Comparison of ENCODE assay signal across 8 cellular contexts in the genomic region with DNA sequence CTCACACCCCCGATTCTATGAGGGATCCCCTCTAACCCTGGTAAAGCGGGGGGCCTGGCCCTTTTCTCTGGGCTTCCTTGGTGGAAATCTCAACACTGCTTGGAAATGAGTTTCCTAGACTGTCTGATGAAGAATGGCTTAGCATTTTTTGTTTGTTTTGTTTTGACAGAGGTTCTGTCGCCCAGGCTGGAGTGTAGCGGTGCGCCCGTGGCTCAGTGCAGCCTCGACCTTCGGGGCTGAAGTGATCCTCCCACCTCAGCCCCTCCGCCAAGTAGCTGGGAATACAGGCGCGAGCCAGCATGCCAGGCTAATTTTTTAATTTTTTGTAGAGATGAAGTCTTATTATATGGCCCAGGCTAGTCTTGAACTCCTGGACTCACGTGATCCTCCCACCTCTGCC. TPM values are rescaled to one million over a fixed set of nuclear protein-coding genes. Genes with fewer than 3 reads are reported as not detected.
A peak's percentile ranks its signal among the peaks of the same experiment; 100 is the strongest.
DNase-seq lines count a peak whose midpoint lies in the region; ATAC-seq and TF ChIP-seq lines count a peak whose summit lies in the region.

No MANE protein-coding gene starts in this region.

- no peak overlapping the region for H3K27ac ChIP-seq in HCT116 (ENCODE audit: low read depth, low read length)
- H3K27ac ChIP-seq in smooth muscle cell (ENCODE audit: low read depth), result no peak overlapping the region

- TF ChIP-seq CTCF in HCT116 (IDR thresholded peaks at IDR 0.05 in 2 of 3, conservative IDR thresholded peaks at IDR 0.05 in 1 of 3; ENCODE audit: borderline replicate concordance in 1 of 3, insufficient read depth in 1 of 3, low read depth in 2 of 3, low read length in 2 of 3), result no peak
- no peak for TF ChIP-seq CTCF in smooth muscle cell (IDR thresholded peaks at IDR 0.05; ENCODE audit: borderline replicate concordance, insufficient read depth, poor library complexity, severe bottlenecking)

- no peak for DNase-seq in HCT116 (ENCODE audit: low read depth, low spot score)
- no peak for DNase-seq in activated CD8-positive, alpha-beta T cell treated with anti-CD3 and anti-CD28 coated beads, Interleukin-2, amount 10 ng/mL, durations not matched to agents 7 days and 5 days
- DNase-seq in smooth muscle cell (lab: John Stamatoyannopoulos, UW; ENCODE audit: unreplicated experiment), result no peak
- DNase-seq in OCI-M1 (lab: John Stamatoyannopoulos, UW), result no peak
- DNase-seq in cerebellar cortex (ENCODE audit: low spot score), result no peak
- DNase-seq in stimulated activated CD4-positive, alpha-beta T cell treated with anti-CD3 and anti-CD28 coated beads, Interleukin-2, amount 100 ng/mL, for 48 hours, result no peak

- no peaks in the 10 kb centered on the region for H3K79me2 ChIP-seq in HCT116 (ENCODE audit: insufficient read depth, low read length)
- no peaks in the 10 kb centered on the region for H3K79me2 ChIP-seq in smooth muscle cell (ENCODE audit: low read depth)

- CTCF ChIA-PET in HCT116 (lab: Charles Lee), result no interaction called here
- CTCF ChIA-PET in activated CD8-positive, alpha-beta T cell treated with anti-CD3 and anti-CD28 coated beads, Interleukin-2, amount 10 ng/mL, durations not matched to agents 7 days and 5 days (lab: Charles Lee), result interaction anchor here (1.3 kb wide), 1 partner anchor 160 kb away, joined by 3 read pairs; no protein-coding TSS in a partner anchor

- H3K4me1 Mint-ChIP-seq in activated CD8-positive, alpha-beta T cell treated with anti-CD3 and anti-CD28 coated beads, Interleukin-2, amount 10 ng/mL, durations not matched to agents 7 days and 5 days (ENCODE audit: low read depth), result peaks cover 63% of the 10 kb centered on the region

- H3K27me3 Mint-ChIP-seq in activated CD8-positive, alpha-beta T cell treated with anti-CD3 and anti-CD28 coated beads, Interleukin-2, amount 10 ng/mL, durations not matched to agents 7 days and 5 days (ENCODE audit: low read depth), result peaks cover 18% of the 10 kb centered on the region

- POLR2A ChIA-PET in HCT116 (lab: Charles Lee), result no interaction called here
- POLR2A ChIA-PET in activated CD8-positive, alpha-beta T cell treated with anti-CD3 and anti-CD28 coated beads, Interleukin-2, amount 10 ng/mL, durations not matched to agents 7 days and 5 days (lab: Charles Lee), result no interaction called here

- peak overlapping the region; percentile 58 for H3K9ac ChIP-seq in HCT116 (ENCODE audit: low read length)
- H3K9ac ChIP-seq in smooth muscle cell (ENCODE audit: low read depth), result no peak overlapping the region

- H4K20me1 ChIP-seq in HCT116 (ENCODE audit: insufficient read depth) (no peaks in the 10 kb centered on the region), smooth muscle cell (ENCODE audit: low read depth) (no peaks in the 10 kb centered on the region)

- TSS peak; percentile 95 for BruUV-seq in HCT116 (replicated peaks; lab: Mats Ljungman, UMichigan)

- H3K36me3 ChIP-seq in HCT116 (ENCODE audit: control insufficient read depth in 1 of 2, insufficient read depth in 2 of 2, low read length in 2 of 2) (no peaks in the 10 kb centered on the region), smooth muscle cell (ENCODE audit: low read depth) (no peaks in the 10 kb centered on the region)

- H3K9me3 ChIP-seq in HCT116 (ENCODE audit: control insufficient read depth in 1 of 2, insufficient read depth in 1 of 2, low read depth in 1 of 2, low read length in 2 of 2) (no peaks in the 10 kb centered on the region), smooth muscle cell (replicated peaks; ENCODE audit: low read depth) (no peaks in the 10 kb centered on the region)

- TF ChIP-seq RAD21 in HCT116 (IDR thresholded peaks at IDR 0.05; ENCODE audit: low read depth), result no peak

- WGBS in smooth muscle cell (ENCODE audit: low lambda C conversion rate), result 90% methylated on average over 12 of the region's 12 CpGs

- no peaks in the 10 kb centered on the region for H3K9me2 ChIP-seq in HCT116 (ENCODE audit: insufficient read depth)

- peak overlapping the region; percentile 86 for H3K4me2 ChIP-seq in HCT116 (ENCODE audit: low read length)
- peak overlapping the region; percentile 85 for H3K4me2 ChIP-seq in smooth muscle cell

- intact Hi-C loops in HCT116 (cut with micrococcal nuclease), result no loop called here

- ATAC-seq in HCT116 (no peak), GM18909 (IDR thresholded peaks at IDR 0.05; ENCODE audit: poor library complexity, unreplicated experiment) (no peak)
- no peak for ATAC-seq in activated CD8-positive, alpha-beta T cell treated with anti-CD3 and anti-CD28 coated beads, Interleukin-2, amount 10 ng/mL, durations not matched to agents 7 days and 5 days

- RAD21 ChIA-PET in HCT116 (lab: Charles Lee; ENCODE audit: low non-redundant PET in 1 of 2, low total read pairs in 2 of 2, uncharacterized antibody in 2 of 2, unreplicated experiment in 2 of 2), result no interaction called here

- no peaks in the 10 kb centered on the region for H3F3A ChIP-seq in smooth muscle cell (ENCODE audit: low read depth)

- peaks cover 55% of the 10 kb centered on the region for H3K36me3 Mint-ChIP-seq in activated CD8-positive, alpha-beta T cell treated with anti-CD3 and anti-CD28 coated beads, Interleukin-2, amount 10 ng/mL, durations not matched to agents 7 days and 5 days (ENCODE audit: low read depth)

- H3K4me3 Mint-ChIP-seq in activated CD8-positive, alpha-beta T cell treated with anti-CD3 and anti-CD28 coated beads, Interleukin-2, amount 10 ng/mL, durations not matched to agents 7 days and 5 days, result peak overlapping the region; percentile 88

- H3K9me3 Mint-ChIP-seq in activated CD8-positive, alpha-beta T cell treated with anti-CD3 and anti-CD28 coated beads, Interleukin-2, amount 10 ng/mL, durations not matched to agents 7 days and 5 days (ENCODE audit: insufficient read depth), result peaks cover 3% of the 10 kb centered on the region

- H3K4me1 ChIP-seq in HCT116 (ENCODE audit: control insufficient read depth in 1 of 2, insufficient read depth in 2 of 2, low read length in 2 of 2), result peaks cover 5 to 15% of the 10 kb centered on the region in 2 experiments; a peak in 3 of 4 replicates
- H3K4me1 ChIP-seq in smooth muscle cell (ENCODE audit: low read depth), result no peaks in the 10 kb centered on the region

- H3K4me3 ChIP-seq in HCT116 (replicated peaks in 1 of 2; ENCODE audit: low read depth in 1 of 2, low read length in 2 of 2), result peak overlapping the region; percentile 49 to 66
- peak overlapping the region; percentile 47 for H3K4me3 ChIP-seq in iPS-11a (ENCODE audit: low read depth, low read length)
- peak overlapping the region; percentile 68 for H3K4me3 ChIP-seq in smooth muscle cell

- no peak overlapping the region for H3K27ac Mint-ChIP-seq in activated CD8-positive, alpha-beta T cell treated with anti-CD3 and anti-CD28 coated beads, Interleukin-2, amount 10 ng/mL, durations not matched to agents 7 days and 5 days

- no peak for TF ChIP-seq POLR2A in HCT116 (IDR thresholded peaks at IDR 0.05; ENCODE audit: borderline replicate concordance, extremely low read depth, insufficient read depth, insufficient read length)

- peaks cover 16% of the 10 kb centered on the region; the same call in 1 of the 2 replicates for H3K27me3 ChIP-seq in HCT116 (ENCODE audit: insufficient read depth, low read length)
- H3K27me3 ChIP-seq in smooth muscle cell (ENCODE audit: low read depth), result peaks cover 61% of the 10 kb centered on the region

- peak overlapping the region; percentile 27 for H2AFZ ChIP-seq in HCT116 (ENCODE audit: low read depth, low read length, poor library complexity, severe bottlenecking)
- H2AFZ ChIP-seq in smooth muscle cell (ENCODE audit: low read depth), result peak overlapping the region; percentile 85

TF ChIP-seq in HCT116, 20 proteins besides CTCF, POLR2A, EP300 and RAD21:
- TF ChIP-seq FOSL1 (IDR thresholded peaks at IDR 0.05; ENCODE audit: low read depth) (no peak), YY1 (IDR thresholded peaks at IDR 0.05; ENCODE audit: extremely low read depth, insufficient replicate concordance, low read depth, low read length) (no peak), JUND (IDR thresholded peaks at IDR 0.05) (no peak), ZNF274 (IDR thresholded peaks at IDR 0.05; ENCODE audit: low read depth, low read length) (no peak), EZH2 (IDR thresholded peaks at IDR 0.05) (no peak), ELF1 (IDR thresholded peaks at IDR 0.05; ENCODE audit: borderline replicate concordance, low read depth) (no peak), TCF7L2 (IDR thresholded peaks at IDR 0.05; ENCODE audit: borderline replicate concordance, extremely low read depth, insufficient read depth, insufficient read length) (no peak), EGR1 (IDR thresholded peaks at IDR 0.05; ENCODE audit: low read depth) (no peak), CEBPB (IDR thresholded peaks at IDR 0.05; ENCODE audit: low read depth) (no peak), ATF3 (IDR thresholded peaks at IDR 0.05) (no peak), ZFX (IDR thresholded peaks at IDR 0.05) (no peak), SIN3A (IDR thresholded peaks at IDR 0.05; ENCODE audit: low read depth) (no peak)

RNA-seq across cellular contexts. Expression of gene TC2N, which starts 30.3 kb away (rescaled TPM):
- total RNA-seq in HCT116 (2021; ENCODE audit: unreplicated experiment), result 15.9 TPM
- 3.3 and 4.7 TPM in 2 replicates for polyA plus RNA-seq in HCT116 (2012)
- 100 to 1,000 TPM; 119 to 120 TPM for total RNA-seq in activated CD8-positive, alpha-beta T cell treated with anti-CD3 and anti-CD28 coated beads, Interleukin-2, amount 10 ng/mL, durations not matched to agents 7 days and 5 days
- 5.7 and 10.3 TPM in 2 replicates for total RNA-seq in smooth muscle cell
- 0.33 and 2.8 TPM in 2 replicates for polyA plus RNA-seq in smooth muscle cell
